In the genomic region with DNA sequence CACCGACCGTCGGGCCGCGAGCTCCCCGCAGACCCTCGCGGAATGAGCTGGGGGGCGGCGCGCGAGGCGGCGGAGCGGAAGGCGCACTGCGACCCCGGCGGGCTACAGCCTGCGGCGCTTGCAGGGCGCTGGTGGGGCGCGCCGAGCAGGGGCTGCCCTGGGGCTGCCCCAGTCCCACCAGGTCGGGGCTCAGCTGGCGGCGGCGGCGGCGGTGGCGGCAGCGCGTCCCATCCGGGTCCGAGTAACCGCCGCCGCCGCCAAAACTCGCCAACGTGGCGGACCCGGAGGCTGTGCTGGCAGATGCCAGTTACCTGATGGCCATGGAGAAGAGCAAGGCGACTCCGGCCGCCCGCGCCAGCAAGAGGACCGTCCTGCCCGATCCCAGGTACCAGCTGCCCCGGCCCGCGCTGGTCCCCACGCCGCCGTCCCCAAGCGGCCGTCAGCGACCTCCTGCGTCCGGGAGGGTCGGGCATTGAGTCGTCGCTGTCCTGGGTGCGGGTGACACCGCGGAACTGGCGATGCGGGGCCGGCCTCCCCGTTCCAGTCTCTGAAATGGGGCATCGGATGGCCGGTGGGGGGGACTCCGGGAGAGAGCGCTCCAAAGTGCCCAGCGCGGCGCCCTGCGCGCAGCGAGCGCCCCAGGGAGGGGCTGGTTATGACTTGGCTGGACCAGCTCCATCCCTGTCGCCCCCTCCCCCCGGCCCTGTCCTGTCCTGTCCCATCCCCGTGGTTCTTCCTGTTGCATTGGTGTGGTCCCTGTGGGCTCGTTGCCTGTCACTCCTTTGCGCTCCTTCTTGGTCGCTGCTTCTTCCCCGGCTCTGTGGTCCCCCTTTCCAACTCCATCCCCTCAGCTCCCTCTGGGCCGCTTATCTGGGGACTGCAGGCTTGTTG, we compare ENCODE assay signal across 16 cellular contexts.
DNase-seq lines count a peak whose midpoint lies in the region; ATAC-seq and TF ChIP-seq lines count a peak whose summit lies in the region.
"Had no signal": no experiment of that assay in that cellular context is flagged by ENCODE, and none has a peak within 500 bp of the region (broad histone marks: within the 10 kb centered on the region; RNA-seq: fewer than 3 reads in every experiment).

No MANE protein-coding gene starts in this region.

- intact Hi-C loops in testis (cut with DNase I; ENCODE audit: low total_unique reads) = no loop called here

- peaks cover 7% of the 10 kb centered on the region for H3K4me1 Mint-ChIP-seq in activated naive CD8-positive, alpha-beta T cell treated with anti-CD3 and anti-CD28 coated beads, Interleukin-2, amount 10 ng/mL, durations not matched to agents 7 days and 5 days
- H3K4me1 Mint-ChIP-seq: immature natural killer cell had no signal

- H3K4me3 ChIP-seq in cardiac muscle cell = peak overlapping the region; percentile 49
- peak overlapping the region in 1 of 2 donors; percentile 2 for H3K4me3 ChIP-seq in right atrium auricular region
- peak overlapping the region; percentile 43 to 58 for H3K4me3 ChIP-seq in testis
- H3K4me3 ChIP-seq: K562, prostate gland, upper lobe of right lung had no signal

- TF ChIP-seq CTCF in cardiac muscle cell (IDR thresholded peaks at IDR 0.05; ENCODE audit: low read depth, low read length) (no peak), right atrium auricular region (IDR thresholded peaks at IDR 0.05) (no peak), testis (IDR thresholded peaks at IDR 0.05) (no peak)

- H3K9me3 ChIP-seq in cardiac muscle cell (ENCODE audit: low read depth) (no peaks in the 10 kb centered on the region), right atrium auricular region (no peaks in the 10 kb centered on the region), testis (no peaks in the 10 kb centered on the region)
- H3K9me3 ChIP-seq: prostate gland, upper lobe of right lung had no signal

- peak overlapping the region; percentile 47 for H3K4me3 Mint-ChIP-seq in activated naive CD8-positive, alpha-beta T cell treated with anti-CD3 and anti-CD28 coated beads, Interleukin-2, amount 10 ng/mL, durations not matched to agents 7 days and 5 days

- POLR2A ChIA-PET in activated naive CD8-positive, alpha-beta T cell treated with anti-CD3 and anti-CD28 coated beads, Interleukin-2, amount 10 ng/mL, durations not matched to agents 7 days and 5 days (lab: Charles Lee) = no interaction called here

- H3K36me3 Mint-ChIP-seq in activated naive CD8-positive, alpha-beta T cell treated with anti-CD3 and anti-CD28 coated beads, Interleukin-2, amount 10 ng/mL, durations not matched to agents 7 days and 5 days = peaks cover 2% of the 10 kb centered on the region
- H3K36me3 Mint-ChIP-seq: activated naive CD4-positive, alpha-beta T cell treated with anti-CD3 and anti-CD28 coated beads, Interleukin-2, amount 50 U/mL, for 24 hours; immature natural killer cell had no signal

- peak in 1 of 2 donors; percentile 29 for DNase-seq in cardiac muscle cell (ENCODE audit: low read depth in 1 of 2, low spot score in 1 of 2)
- no peak for DNase-seq in right atrium auricular region (ENCODE audit: low spot score)
- peak; percentile 29 for DNase-seq in activated naive CD8-positive, alpha-beta T cell treated with anti-CD3 and anti-CD28 coated beads, Interleukin-2, amount 10 ng/mL, durations not matched to agents 7 days and 5 days
- DNase-seq in islet precursor cell = peak; percentile 57
- DNase-seq in testis = peak; percentile 26
- DNase-seq in activated CD4-positive, CD25-positive, alpha-beta regulatory T cell treated with anti-CD3 and anti-CD28 coated beads, Interleukin-2, amount 50 U/mL, for 72 hours = no peak
- no peak for DNase-seq in NCI-H446 treated with DMSO at 0.1 percent for 48 hours (lab: John Stamatoyannopoulos, UW)
- DNase-seq: activated CD4-positive, alpha-beta T cell treated with anti-CD3 and anti-CD28 coated beads for 48 hours; effector memory CD8-positive, alpha-beta T cell; immature natural killer cell; SHP77; upper lobe of right lung had no signal

- H3K27me3 ChIP-seq in cardiac muscle cell = peaks cover 64% of the 10 kb centered on the region
- H3K27me3 ChIP-seq in right atrium auricular region = peaks cover 13 to 24% of the 10 kb centered on the region in 2 donors
- no peaks in the 10 kb centered on the region for H3K27me3 ChIP-seq in testis

- H3K27ac ChIP-seq in cardiac muscle cell (no peak overlapping the region), right atrium auricular region (no peak overlapping the region), testis (no peak overlapping the region)
- H3K27ac ChIP-seq: prostate gland, upper lobe of right lung had no signal

- H3K4me1 ChIP-seq in cardiac muscle cell (ENCODE audit: low read depth) (no peaks in the 10 kb centered on the region), right atrium auricular region (peaks cover 0 to 10% of the 10 kb centered on the region in 2 donors), testis (peaks cover 3% of the 10 kb centered on the region)
- H3K4me1 ChIP-seq: upper lobe of right lung had no signal

- TF ChIP-seq POLR2A in testis (IDR thresholded peaks at IDR 0.05) = no peak

- no peaks in the 10 kb centered on the region for H3K9me3 Mint-ChIP-seq in activated naive CD8-positive, alpha-beta T cell treated with anti-CD3 and anti-CD28 coated beads, Interleukin-2, amount 10 ng/mL, durations not matched to agents 7 days and 5 days
- H3K9me3 Mint-ChIP-seq: activated naive CD4-positive, alpha-beta T cell treated with anti-CD3 and anti-CD28 coated beads, Interleukin-2, amount 50 U/mL, for 24 hours; effector memory CD8-positive, alpha-beta T cell had no signal

- no peak for ATAC-seq in activated naive CD8-positive, alpha-beta T cell treated with anti-CD3 and anti-CD28 coated beads, Interleukin-2, amount 10 ng/mL, durations not matched to agents 7 days and 5 days (ENCODE audit: low read depth)
- ATAC-seq in GM18909 (IDR thresholded peaks at IDR 0.05; ENCODE audit: poor library complexity, unreplicated experiment) = no peak
- ATAC-seq: effector memory CD8-positive, alpha-beta T cell; K562; upper lobe of right lung had no signal

- 2% methylated on average over 40 to 87 of the region's 91 CpGs for WGBS in testis, 2 donors

- no peaks in the 10 kb centered on the region for H3K36me3 ChIP-seq in cardiac muscle cell
- no peaks in the 10 kb centered on the region for H3K36me3 ChIP-seq in right atrium auricular region
- no peaks in the 10 kb centered on the region for H3K36me3 ChIP-seq in testis (ENCODE audit: low read depth, missing control alignments)
- H3K36me3 ChIP-seq: prostate gland, upper lobe of right lung had no signal

- H3K27ac Mint-ChIP-seq in activated naive CD8-positive, alpha-beta T cell treated with anti-CD3 and anti-CD28 coated beads, Interleukin-2, amount 10 ng/mL, durations not matched to agents 7 days and 5 days = peak overlapping the region; percentile 48
- H3K27ac Mint-ChIP-seq: activated naive CD4-positive, alpha-beta T cell treated with anti-CD3 and anti-CD28 coated beads, Interleukin-2, amount 50 U/mL, for 24 hours; effector memory CD8-positive, alpha-beta T cell; immature natural killer cell had no signal

- H3K27me3 Mint-ChIP-seq in activated naive CD8-positive, alpha-beta T cell treated with anti-CD3 and anti-CD28 coated beads, Interleukin-2, amount 10 ng/mL, durations not matched to agents 7 days and 5 days = peaks cover 65% of the 10 kb centered on the region

Comparison
In these comparisons a context has a peak if more than half of its experiments do, and no peak if none do; other contexts are left out.
1. DNase-seq: peak in activated naive CD8-positive, alpha-beta T cell treated with anti-CD3 and anti-CD28 coated beads, Interleukin-2, amount 10 ng/mL, durations not matched to agents 7 days and 5 days (single experiment), islet precursor cell (single experiment) and testis (single experiment); none in right atrium auricular region (single experiment), activated CD4-positive, CD25-positive, alpha-beta regulatory T cell treated with anti-CD3 and anti-CD28 coated beads, Interleukin-2, amount 50 U/mL, for 72 hours (single experiment) and NCI-H446 treated with DMSO at 0.1 percent for 48 hours (single experiment).